ENCODE assay signal across 8 cellular contexts in genomic region chr3:125052671-125053303, GRCh38. TPM values are rescaled to one million over a fixed set of nuclear protein-coding genes. Genes with fewer than 3 reads are reported as not detected.
DNase-seq lines count a peak whose midpoint lies in the region; ATAC-seq and TF ChIP-seq lines count a peak whose summit lies in the region.

No MANE protein-coding gene starts in this region.

- peak; percentile 0 for ATAC-seq in stimulated activated naive CD8-positive, alpha-beta T cell treated with anti-CD3 and anti-CD28 coated beads, Interleukin-15, amount 100 ng/mL, for 72 hours

- peaks cover 65% of the 10 kb centered on the region for H3K4me1 Mint-ChIP-seq in stimulated activated naive CD8-positive, alpha-beta T cell treated with anti-CD3 and anti-CD28 coated beads, Interleukin-15, amount 100 ng/mL, for 72 hours

- peak overlapping the region; percentile 74 to 90 for H3K4me3 Mint-ChIP-seq in stimulated activated naive CD8-positive, alpha-beta T cell treated with anti-CD3 and anti-CD28 coated beads, Interleukin-15, amount 100 ng/mL, for 72 hours

- no peaks in the 10 kb centered on the region for H3K9me3 ChIP-seq in left ventricle myocardium inferior (replicated peaks)
- H3K9me3 ChIP-seq in right atrium auricular region, result no peaks in the 10 kb centered on the region

- H3K4me1 ChIP-seq in left ventricle myocardium inferior (peaks cover 91% of the 10 kb centered on the region), right atrium auricular region (peaks cover 0 to 82% of the 10 kb centered on the region in 2 donors)

- DNase-seq in left ventricle myocardium inferior (no peak), cardiac septum (ENCODE audit: low spot score) (no peak), right atrium auricular region (ENCODE audit: low spot score) (no peak), erythroblast (lab: John Stamatoyannopoulos, UW) (no peak), Kasumi-1 (lab: John Stamatoyannopoulos, UW) (no peak), putamen (ENCODE audit: low spot score) (no peak)
- DNase-seq in stimulated activated naive CD8-positive, alpha-beta T cell treated with anti-CD3 and anti-CD28 coated beads, Interleukin-15, amount 100 ng/mL, for 72 hours, result peak in 1 of 2 donors; percentile 13

- intact Hi-C loops in left ventricle myocardium inferior (cut with micrococcal nuclease) (loop anchor here (10.0 kb wide), 1 partner anchor 58 kb away; no protein-coding TSS in a partner anchor), cardiac septum (cut with DNase I) (loop anchor here (10.0 kb wide), 2 partner anchors 268 to 322 kb away; partner anchors contain the start of gene ZNF148)

- TF ChIP-seq CTCF in left ventricle myocardium inferior (IDR thresholded peaks at IDR 0.05; ENCODE audit: borderline replicate concordance) (no peak), WI38 (IDR thresholded peaks at IDR 0.05; ENCODE audit: low read depth, low read length) (no peak), right atrium auricular region (IDR thresholded peaks at IDR 0.05) (no peak)

- H3K27me3 Mint-ChIP-seq in stimulated activated naive CD8-positive, alpha-beta T cell treated with anti-CD3 and anti-CD28 coated beads, Interleukin-15, amount 100 ng/mL, for 72 hours, result no peaks in the 10 kb centered on the region

- H3K27me3 ChIP-seq in left ventricle myocardium inferior (ENCODE audit: low read depth) (no peaks in the 10 kb centered on the region), right atrium auricular region (no peaks in the 10 kb centered on the region)

- no peaks in the 10 kb centered on the region for H3K9me3 Mint-ChIP-seq in stimulated activated naive CD8-positive, alpha-beta T cell treated with anti-CD3 and anti-CD28 coated beads, Interleukin-15, amount 100 ng/mL, for 72 hours

- no peak overlapping the region for H3K27ac Mint-ChIP-seq in stimulated activated naive CD8-positive, alpha-beta T cell treated with anti-CD3 and anti-CD28 coated beads, Interleukin-15, amount 100 ng/mL, for 72 hours

- no peak for TF ChIP-seq POLR2A in erythroblast (IDR thresholded peaks at IDR 0.05; ENCODE audit: low read length)

- peak overlapping the region; percentile 96 for H3K27ac ChIP-seq in left ventricle myocardium inferior (replicated peaks)
- peak overlapping the region; percentile 93 to 95 for H3K27ac ChIP-seq in right atrium auricular region

- H3K36me3 ChIP-seq in left ventricle myocardium inferior (peaks cover 4% of the 10 kb centered on the region), right atrium auricular region (no peaks in the 10 kb centered on the region)

- H3K4me3 ChIP-seq in left ventricle myocardium inferior, result peak overlapping the region; percentile 90
- peak overlapping the region; percentile 92 for H3K4me3 ChIP-seq in WI38 (ENCODE audit: low read depth, low read length)
- peak overlapping the region; percentile 19 to 87 for H3K4me3 ChIP-seq in right atrium auricular region

RNA-seq across cellular contexts. Expression of gene HEG1, which starts 3.0 kb away (rescaled TPM):
- 105 TPM for total RNA-seq in left ventricle myocardium inferior
- 151 TPM for total RNA-seq in cardiac septum
- 100 to 1,000 TPM; 202 to 210 TPM for total RNA-seq in right atrium auricular region
